8 cellular contexts compared by ENCODE assay signal in genomic region chr1:117120774-117121588, GRCh38. TPM values are rescaled to one million over a fixed set of nuclear protein-coding genes. Genes with fewer than 3 reads are reported as not detected.
DNase-seq lines count a peak whose midpoint lies in the region; ATAC-seq and TF ChIP-seq lines count a peak whose summit lies in the region.

No MANE protein-coding gene starts in this region.

- H3K9me3 ChIP-seq in OCI-LY1 (ENCODE audit: low read length) (no peaks in the 10 kb centered on the region), colonic mucosa (no peaks in the 10 kb centered on the region), mesenchymal stem cell (ENCODE audit: control insufficient read depth, low read length) (no peaks in the 10 kb centered on the region), vagina (no peaks in the 10 kb centered on the region)

- no peaks in the 10 kb centered on the region for H3F3A ChIP-seq in OCI-LY1 (ENCODE audit: insufficient read depth, low read length)

- TF ChIP-seq POLR2A in vagina (IDR thresholded peaks at IDR 0.05), result no peak

- peaks cover 5% of the 10 kb centered on the region; the same call in 1 of the 2 replicates for H3K27me3 ChIP-seq in OCI-LY1 (ENCODE audit: insufficient read depth, low read length)
- no peaks in the 10 kb centered on the region for H3K27me3 ChIP-seq in colonic mucosa
- peaks cover 9 to 13% of the 10 kb centered on the region in 2 experiments for H3K27me3 ChIP-seq in mesenchymal stem cell (ENCODE audit: control insufficient read depth in 1 of 2, insufficient read depth in 1 of 2, low read length in 2 of 2)
- H3K27me3 ChIP-seq in vagina, result no peaks in the 10 kb centered on the region

- intact Hi-C loops in colonic mucosa (cut with DNase I) (no loop called here), vagina (cut with DNase I) (loop anchor here (5.0 kb wide), 2 partner anchors 54 to 161 kb away; no protein-coding TSS in a partner anchor)

- no peaks in the 10 kb centered on the region for H3K36me3 ChIP-seq in OCI-LY1 (ENCODE audit: insufficient read depth, low read length)
- no peaks in the 10 kb centered on the region for H3K36me3 ChIP-seq in colonic mucosa
- H3K36me3 ChIP-seq in mesenchymal stem cell (ENCODE audit: control insufficient read depth in 1 of 2, insufficient read depth in 2 of 2, low read depth in 1 of 2, low read length in 2 of 2), result peaks cover 0 to 8% of the 10 kb centered on the region in 2 experiments
- no peaks in the 10 kb centered on the region for H3K36me3 ChIP-seq in vagina

- TF ChIP-seq CTCF in OCI-LY1 (IDR thresholded peaks at IDR 0.05; ENCODE audit: low read length) (no peak), colonic mucosa (IDR thresholded peaks at IDR 0.05) (no peak), vagina (IDR thresholded peaks at IDR 0.05) (no peak)

- no peaks in the 10 kb centered on the region for H4K20me1 ChIP-seq in OCI-LY1 (ENCODE audit: insufficient read depth, low read length)

- no peaks in the 10 kb centered on the region for H3K9me2 ChIP-seq in OCI-LY1 (ENCODE audit: low read depth, low read length)

- H3K18ac ChIP-seq in mesenchymal stem cell (ENCODE audit: low read depth in 1 of 2, low read length in 2 of 2), result no peak overlapping the region

- H2BK15ac ChIP-seq in mesenchymal stem cell (ENCODE audit: low read depth, poor library complexity, severe bottlenecking), result no peak overlapping the region

- H3K14ac ChIP-seq in mesenchymal stem cell (ENCODE audit: low read length in 2 of 2), result no peak overlapping the region

- H3K4me2 ChIP-seq in OCI-LY1 (ENCODE audit: low read length) (peak overlapping the region; percentile 70), mesenchymal stem cell (ENCODE audit: low read length, poor library complexity, severe bottlenecking) (peak overlapping the region; percentile 75)

- peak overlapping the region; percentile 65 for H3K4me3 ChIP-seq in OCI-LY1 (ENCODE audit: low read depth, low read length, poor library complexity, severe bottlenecking)
- H3K4me3 ChIP-seq in colonic mucosa, result peak overlapping the region; percentile 45
- peak overlapping the region; percentile 81 to 97 for H3K4me3 ChIP-seq in mesenchymal stem cell (ENCODE audit: insufficient read depth in 1 of 2, low read depth in 1 of 2, low read length in 2 of 2)
- H3K4me3 ChIP-seq in vagina, result peak overlapping the region; percentile 79 to 80

- WGBS in mesenchymal stem cell, result 22% methylated on average over 29 of the region's 29 CpGs

- H3K9ac ChIP-seq in OCI-LY1 (ENCODE audit: low read length) (no peak overlapping the region; the same call in 1 of the 2 replicates), colonic mucosa (ENCODE audit: low read depth in 2 of 2, low read length in 2 of 2) (peak overlapping the region; percentile 68 to 72), mesenchymal stem cell (ENCODE audit: low read length) (peak overlapping the region; percentile 99)

- no peak overlapping the region for H2BK12ac ChIP-seq in mesenchymal stem cell (ENCODE audit: low read length in 2 of 2)

- H3K4ac ChIP-seq in mesenchymal stem cell (ENCODE audit: low read depth in 1 of 2, low read length in 2 of 2), result no peak overlapping the region

- H2BK5ac ChIP-seq in mesenchymal stem cell (ENCODE audit: low read depth, low read length, poor library complexity, severe bottlenecking), result peak overlapping the region; percentile 21

- no peak overlapping the region for H2AFZ ChIP-seq in OCI-LY1 (ENCODE audit: low read length)
- peak overlapping the region; percentile 15 for H2AFZ ChIP-seq in mesenchymal stem cell (ENCODE audit: low read depth, low read length)

- H4K91ac ChIP-seq in mesenchymal stem cell (ENCODE audit: low read length), result no peak overlapping the region

- no peak overlapping the region for H3K27ac ChIP-seq in OCI-LY1 (ENCODE audit: low read depth, low read length, poor library complexity, severe bottlenecking)
- H3K27ac ChIP-seq in colonic mucosa, result peak overlapping the region; percentile 72
- no peak overlapping the region for H3K27ac ChIP-seq in mesenchymal stem cell (ENCODE audit: low read length, poor library complexity, severe bottlenecking)
- peak overlapping the region; percentile 89 for H3K27ac ChIP-seq in vagina

- H3K23ac ChIP-seq in mesenchymal stem cell (ENCODE audit: low read length in 2 of 2), result no peak overlapping the region

- no peak overlapping the region for H2AK5ac ChIP-seq in mesenchymal stem cell (ENCODE audit: low read length, severe bottlenecking)

- peak overlapping the region; percentile 45 for H4K8ac ChIP-seq in mesenchymal stem cell (ENCODE audit: low read length)

- no peaks in the 10 kb centered on the region for H3K79me1 ChIP-seq in mesenchymal stem cell (replicated peaks; ENCODE audit: low read length, poor library complexity, severe bottlenecking)

- DNase-seq in stimulated activated naive CD4-positive, alpha-beta T cell treated with Interleukin-2 at 50 U/mL for 16 hours (lab: John Stamatoyannopoulos, UW), result peak; percentile 57
- DNase-seq in stimulated activated naive CD4-positive, alpha-beta T cell (lab: John Stamatoyannopoulos, UW), result no peak
- peak; percentile 17 for DNase-seq in colonic mucosa
- no peak for DNase-seq in mesenchymal stem cell
- DNase-seq in vagina (ENCODE audit: extremely low spot score in 2 of 2), result peak in 1 of 2 donors; percentile 92

- no peak overlapping the region for H2BK120ac ChIP-seq in mesenchymal stem cell (ENCODE audit: low read depth, low read length)

- no peaks in the 10 kb centered on the region for H3K79me2 ChIP-seq in OCI-LY1 (ENCODE audit: insufficient read depth, low read length)

- H3K4me1 ChIP-seq in OCI-LY1 (ENCODE audit: insufficient read depth, low read length, severe bottlenecking), result no peaks in the 10 kb centered on the region
- no peaks in the 10 kb centered on the region for H3K4me1 ChIP-seq in colonic mucosa
- H3K4me1 ChIP-seq in mesenchymal stem cell (ENCODE audit: control insufficient read depth, insufficient read depth, low read depth, low read length), result peaks cover 10% of the 10 kb centered on the region
- peaks cover 13% of the 10 kb centered on the region for H3K4me1 ChIP-seq in vagina

- ATAC-seq in HG02973 (IDR thresholded peaks at IDR 0.05; ENCODE audit: unreplicated experiment), result no peak
- ATAC-seq in GM18867 (IDR thresholded peaks at IDR 0.05; ENCODE audit: unreplicated experiment), result no peak

RNA-seq across cellular contexts. Expression of gene TRIM45, which starts 0.6 kb away (rescaled TPM):
- total RNA-seq in colonic mucosa (1 to 10 TPM; 1.2 to 4.1 TPM), vagina (5.6 TPM)
- polyA plus RNA-seq in mesenchymal stem cell (2013, experiment 1 of 2), result 1.7 TPM
- polyA plus RNA-seq in mesenchymal stem cell (2013, experiment 2 of 2), result 1.8 TPM

Comparison
In these comparisons a context has a peak if more than half of its experiments do, and no peak if none do; other contexts are left out.
1. DNase-seq: peak in stimulated activated naive CD4-positive, alpha-beta T cell treated with Interleukin-2 at 50 U/mL for 16 hours (single experiment) and colonic mucosa (single experiment); none in stimulated activated naive CD4-positive, alpha-beta T cell (0 of 6) and mesenchymal stem cell (single experiment).
2. H3K27ac ChIP-seq: peak in colonic mucosa (single experiment) and vagina (single experiment); none in OCI-LY1 (single experiment) and mesenchymal stem cell (single experiment).
3. Peak in every context shown above with its lines, with median percentiles within 50 percentile points of each other: H3K4me3 ChIP-seq.